ENCODE assay signal across 12 cellular contexts in the genomic region with DNA sequence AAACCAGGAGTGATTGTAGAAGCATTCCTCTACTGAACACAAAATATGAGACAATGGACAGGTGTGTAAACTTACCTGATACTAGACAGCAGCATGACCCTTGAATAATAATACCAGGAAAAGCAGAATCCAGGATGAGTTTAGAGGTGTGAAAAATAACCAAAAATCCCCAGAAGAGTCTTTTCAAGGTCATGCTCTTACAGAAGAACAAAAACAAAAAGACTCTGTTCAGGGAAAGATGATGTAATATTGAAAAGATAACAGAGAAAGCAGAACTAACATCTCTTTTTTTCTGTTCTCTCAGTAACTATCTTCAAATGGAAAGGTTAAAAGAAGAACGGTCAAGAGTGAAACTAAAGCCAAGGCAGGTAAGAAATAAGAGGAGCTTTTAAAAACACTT. TPM values are rescaled to one million over a fixed set of nuclear protein-coding genes. Genes with fewer than 3 reads are reported as not detected.
DNase-seq lines count a peak whose midpoint lies in the region; ATAC-seq and TF ChIP-seq lines count a peak whose summit lies in the region.
"Had no signal": no experiment of that assay in that cellular context is flagged by ENCODE, and none has a peak within 500 bp of the region (broad histone marks: within the 10 kb centered on the region; RNA-seq: fewer than 3 reads in every experiment).

No MANE protein-coding gene starts in this region.

- no peaks in the 10 kb centered on the region for H3K79me2 ChIP-seq in PC-3 (ENCODE audit: low read length)

- H3K4me1 ChIP-seq in ascending aorta = peaks cover 0 to 4% of the 10 kb centered on the region in 2 donors
- peaks cover 0 to 14% (median 5%) of the 10 kb centered on the region in 4 donors for H3K4me1 ChIP-seq in stomach
- H3K4me1 ChIP-seq in PC-3 (ENCODE audit: insufficient read depth, low read length) = peaks cover 12% of the 10 kb centered on the region
- H3K4me1 ChIP-seq: BLaER1 treated with 17β-estradiol and CSF1 and Interleukin-3, amounts not matched to agents 10 nM and 100 nM had no signal

- H3K4me3 ChIP-seq in ascending aorta = no peak overlapping the region
- no peak overlapping the region for H3K4me3 ChIP-seq in stomach
- H3K4me3 ChIP-seq in PC-3 (ENCODE audit: low read length) = no peak overlapping the region
- H3K4me3 ChIP-seq: BLaER1 treated with 17β-estradiol and CSF1 and Interleukin-3, amounts not matched to agents 10 nM and 100 nM; SJSA1 had no signal

- H4K20me1 ChIP-seq in PC-3 (ENCODE audit: low read length) = no peaks in the 10 kb centered on the region
- H4K20me1 ChIP-seq: BLaER1 treated with 17β-estradiol and CSF1 and Interleukin-3, amounts not matched to agents 10 nM and 100 nM had no signal

- 56 to 83% (median 72%) methylated on average over 1 of the region's 1 CpG for WGBS in stomach, 5 donors

- H3K27me3 ChIP-seq in ascending aorta (no peaks in the 10 kb centered on the region), stomach (no peaks in the 10 kb centered on the region), PC-3 (ENCODE audit: low read length) (no peaks in the 10 kb centered on the region)
- H3K27me3 ChIP-seq: BLaER1 treated with 17β-estradiol and CSF1 and Interleukin-3, amounts not matched to agents 10 nM and 100 nM; SJSA1 had no signal

- H3K36me3 ChIP-seq in ascending aorta (no peaks in the 10 kb centered on the region), stomach (no peaks in the 10 kb centered on the region), PC-3 (ENCODE audit: low read depth, low read length) (no peaks in the 10 kb centered on the region)
- H3K36me3 ChIP-seq: BLaER1 treated with 17β-estradiol and CSF1 and Interleukin-3, amounts not matched to agents 10 nM and 100 nM; SJSA1 had no signal

- DNase-seq in NCI-H2029 treated with DMSO at 0.1 percent for 48 hours (lab: John Stamatoyannopoulos, UW) (no peak), ascending aorta (ENCODE audit: low spot score in 2 of 2) (no peak), stomach (no peak), PC-3 (no peak)
- DNase-seq: activated CD4-positive, alpha-beta memory T cell treated with anti-CD3 and anti-CD28 coated beads, Interleukin-2, amount 10 ng/mL, durations not matched to agents 7 days and 5 days; naive B cell had no signal

- ATAC-seq in GM18502 (IDR thresholded peaks at IDR 0.05; ENCODE audit: poor library complexity, unreplicated experiment) (peak; percentile 92), GM19455 (IDR thresholded peaks at IDR 0.05; ENCODE audit: unreplicated experiment) (peak; percentile 87), HG02884 (IDR thresholded peaks at IDR 0.05; ENCODE audit: unreplicated experiment) (peak; percentile 73), HG03565 (IDR thresholded peaks at IDR 0.05; ENCODE audit: unreplicated experiment) (peak; percentile 81), PC-3 (no peak)

- no peak overlapping the region for H3K9ac ChIP-seq in PC-3 (ENCODE audit: low read length)
- H3K9ac ChIP-seq: BLaER1 treated with 17β-estradiol and CSF1 and Interleukin-3, amounts not matched to agents 10 nM and 100 nM had no signal

- no TSS peak for BruUV-seq in PC-3 (replicated peaks; lab: Mats Ljungman, UMichigan)

- H2AFZ ChIP-seq in PC-3 (ENCODE audit: low read length) = no peak overlapping the region

- CTCF ChIA-PET in PC-3 (lab: Charles Lee) = no interaction called here

- POLR2A ChIA-PET in PC-3 (lab: Charles Lee; ENCODE audit: unreplicated experiment) = no interaction called here

- no peak for TF ChIP-seq POLR2A in stomach (IDR thresholded peaks at IDR 0.05)

- no peaks in the 10 kb centered on the region for H3F3A ChIP-seq in PC-3 (ENCODE audit: low read length, unreplicated experiment)

- H3K9me3 ChIP-seq in ascending aorta = no peaks in the 10 kb centered on the region
- H3K9me3 ChIP-seq in stomach = no peaks in the 10 kb centered on the region
- H3K9me3 ChIP-seq in PC-3 (ENCODE audit: low read length) = no peaks in the 10 kb centered on the region
- H3K9me3 ChIP-seq: BLaER1 treated with 17β-estradiol and CSF1 and Interleukin-3, amounts not matched to agents 10 nM and 100 nM; SJSA1 had no signal

- TF ChIP-seq CTCF in ascending aorta (IDR thresholded peaks at IDR 0.05) = no peak
- TF ChIP-seq CTCF in stomach (IDR thresholded peaks at IDR 0.05) = no peak
- no peak for TF ChIP-seq CTCF in PC-3 (conservative IDR thresholded peaks at IDR 0.05; ENCODE audit: low read depth, low read length)

- intact Hi-C loops in ascending aorta (cut with DNase I) = no loop called here
- intact Hi-C loops in stomach (cut with DNase I; ENCODE audit: low total_unique reads) = loop anchor here (10.0 kb wide), 1 partner anchor 57 kb away; no protein-coding TSS in a partner anchor
- intact Hi-C loops in PC-3 (cut with micrococcal nuclease) = no loop called here

- no peaks in the 10 kb centered on the region for H3K9me2 ChIP-seq in PC-3 (replicated peaks; ENCODE audit: low read length)

- TF ChIP-seq EP300 in stomach (IDR thresholded peaks at IDR 0.05) = no peak

- no peak overlapping the region for H3K4me2 ChIP-seq in PC-3 (ENCODE audit: low read length)
- H3K4me2 ChIP-seq: BLaER1 treated with 17β-estradiol and CSF1 and Interleukin-3, amounts not matched to agents 10 nM and 100 nM had no signal

- H3K27ac ChIP-seq in ascending aorta = no peak overlapping the region
- no peak overlapping the region for H3K27ac ChIP-seq in stomach
- no peak overlapping the region for H3K27ac ChIP-seq in PC-3 (ENCODE audit: low read length)
- H3K27ac ChIP-seq: BLaER1 treated with 17β-estradiol and CSF1 and Interleukin-3, amounts not matched to agents 10 nM and 100 nM; SJSA1 had no signal

RNA-seq across cellular contexts. Expression of a gene that starts 14.0 kb away (rescaled TPM):
- 77.3 TPM for total RNA-seq in ascending aorta
- total RNA-seq in stomach = 100 to 1,000 TPM in 1 of 5 donors, 10 to 100 TPM in 4; 36.1 to 117 (median 51.9) TPM
- 10 to 100 TPM; 18.1 to 27.2 (median 22.0) TPM for polyA plus RNA-seq in stomach
- total RNA-seq in PC-3 (2014; rRNA removed) = 9.0 and 12.0 TPM in 2 replicates

RNA-seq across cellular contexts. Expression of a gene that starts 33.9 kb away (rescaled TPM):
- total RNA-seq in ascending aorta = 1.6 TPM
- 10 to 100 TPM in 3 of 5 donors, 1 to 10 TPM in 2; 5.8 to 23.9 (median 15.9) TPM for total RNA-seq in stomach
- polyA plus RNA-seq in stomach = 1 to 10 TPM; 2.4 to 3.7 (median 2.4) TPM
- total RNA-seq in PC-3 (2014; rRNA removed) = 4.6 and 6.5 TPM in 2 replicates
